8 cellular contexts compared by ENCODE assay signal in genomic region chr14:106605548-106606448, GRCh38.
DNase-seq lines count a peak whose midpoint lies in the region; ATAC-seq and TF ChIP-seq lines count a peak whose summit lies in the region.

No MANE protein-coding gene starts in this region.

- intact Hi-C loops in PC-9 (cut with micrococcal nuclease; ENCODE audit: unreplicated experiment): no loop called here

- H3K27ac ChIP-seq in PC-9: no peak overlapping the region

- H3K4me3 ChIP-seq in PC-9: no peak overlapping the region

- H3K9me3 ChIP-seq in PC-9 (ENCODE audit: insufficient read depth, low read depth): no peaks in the 10 kb centered on the region

- no TSS peak for BruUV-seq in PC-9 (replicated peaks; lab: Mats Ljungman, UMichigan)

- H2AFZ ChIP-seq in PC-9: no peak overlapping the region

- CTCF ChIA-PET in HEK293T (lab: Yijun Ruan, JAX) (no interaction called here), PC-9 (lab: Charles Lee) (no interaction called here)

- TF ChIP-seq CTCF in PC-9 (conservative IDR thresholded peaks at IDR 0.05) (peak; percentile 54; the same call in 1 of the 2 replicates), omental fat pad (IDR thresholded peaks at IDR 0.05) (no peak)

- H3K9me2 ChIP-seq in PC-9 (ENCODE audit: insufficient read depth): no peaks in the 10 kb centered on the region

- peaks cover 32% of the 10 kb centered on the region; the same call in 1 of the 2 replicates for H3K27me3 ChIP-seq in PC-9 (ENCODE audit: insufficient read depth, low read depth)

- POLR2A ChIA-PET in HEK293T (lab: Yijun Ruan, JAX) (no interaction called here), PC-9 (lab: Charles Lee; ENCODE audit: unreplicated experiment) (no interaction called here)

- H3F3A ChIP-seq in PC-9 (ENCODE audit: insufficient read depth, low read depth): no peaks in the 10 kb centered on the region

- no peaks in the 10 kb centered on the region for H4K20me1 ChIP-seq in PC-9 (ENCODE audit: insufficient read depth)

- no peak for ATAC-seq in GM18517 (IDR thresholded peaks at IDR 0.05; ENCODE audit: unreplicated experiment)
- ATAC-seq in omental fat pad (ENCODE audit: low FRiP score): no peak

- no peaks in the 10 kb centered on the region for H3K4me1 ChIP-seq in PC-9 (replicated peaks; ENCODE audit: insufficient read depth)

- no peaks in the 10 kb centered on the region for H3K79me2 ChIP-seq in PC-9 (ENCODE audit: low read depth)

- H3K4me2 ChIP-seq in PC-9: no peak overlapping the region

- DNase-seq in COLO668 (lab: John Stamatoyannopoulos, UW; ENCODE audit: unreplicated experiment) (peak; percentile 67), HEK293T (ENCODE audit: extremely low spot score) (peak; percentile 38), PC-9 (peak in 1 of 2 experiments; percentile 5), NCI-H345 treated with DMSO at 0.1 percent for 48 hours (lab: John Stamatoyannopoulos, UW; ENCODE audit: unreplicated experiment) (no peak), omental fat pad (ENCODE audit: low spot score) (no peak)
- peak; percentile 58 to 69 for DNase-seq in activated T-helper 1 cell treated with anti-CD3 and anti-CD28 coated beads, Interleukin-2, amount 50 U/mL, for 16 hours (ENCODE audit: low read depth in 1 of 2, low spot score in 1 of 2)
- DNase-seq in stimulated activated CD4-positive, alpha-beta T cell treated with anti-CD3 and anti-CD28 coated beads, Interleukin-15, amount 100 ng/mL, for 1 hour (ENCODE audit: low read depth in 1 of 2, low spot score in 1 of 2): peak; percentile 48 to 76

- H3K36me3 ChIP-seq in PC-9 (ENCODE audit: low read depth): no peaks in the 10 kb centered on the region

TF ChIP-seq in HEK293T, 16 proteins besides CTCF, POLR2A, EP300 and RAD21:
- TF ChIP-seq BHLHE40 (IDR thresholded peaks at IDR 0.05; ENCODE audit: borderline replicate concordance) (no peak), PKNOX1 (IDR thresholded peaks at IDR 0.05) (no peak), SUZ12 (IDR thresholded peaks at IDR 0.05) (no peak), TARDBP (IDR thresholded peaks at IDR 0.05) (no peak)

Comparison
In these comparisons a context has a peak if more than half of its experiments do, and no peak if none do; other contexts are left out.
1. DNase-seq: peak in COLO668 (single experiment), HEK293T (single experiment), activated T-helper 1 cell treated with anti-CD3 and anti-CD28 coated beads, Interleukin-2, amount 50 U/mL, for 16 hours (2 of 2) and stimulated activated CD4-positive, alpha-beta T cell treated with anti-CD3 and anti-CD28 coated beads, Interleukin-15, amount 100 ng/mL, for 1 hour (2 of 2); none in NCI-H345 treated with DMSO at 0.1 percent for 48 hours (single experiment) and omental fat pad (single experiment).